ENCODE assay signal across 1 cellular context in the genomic region with DNA sequence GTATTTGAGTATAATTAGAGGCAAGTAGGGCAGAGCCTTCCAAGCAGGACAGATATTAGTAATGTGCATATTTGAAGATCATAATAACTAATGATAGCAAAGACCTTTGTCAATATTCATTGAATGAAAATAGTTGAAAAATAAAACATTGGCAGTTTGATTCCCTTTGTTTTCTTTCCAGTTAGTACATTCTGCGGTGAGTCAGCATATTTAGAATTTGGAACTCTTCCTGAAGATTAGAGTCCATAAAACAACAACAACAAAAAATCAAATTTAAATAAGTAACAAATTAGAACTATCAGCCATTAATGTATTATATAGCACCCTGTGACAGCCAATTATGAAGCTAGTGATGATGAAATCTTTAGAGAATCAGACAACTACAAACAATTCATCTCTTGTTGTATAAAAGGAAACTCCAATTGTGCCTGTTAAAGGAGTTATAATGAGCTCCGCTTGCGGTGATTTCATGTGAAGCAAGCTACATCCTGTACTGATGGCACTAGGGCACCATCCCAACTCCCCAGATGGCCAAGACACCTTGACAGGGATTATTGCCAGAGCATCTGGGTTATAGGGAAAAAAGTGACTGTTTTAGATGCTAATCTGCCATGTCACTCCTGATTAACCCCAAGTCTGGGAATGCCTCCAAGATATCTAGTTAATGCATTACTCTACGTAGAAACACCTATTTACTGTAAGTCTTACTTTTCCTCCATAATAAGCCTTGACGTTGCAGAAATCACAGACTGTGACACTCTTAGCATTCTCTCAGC.
TF ChIP-seq lines count a peak whose summit lies in the region.

No MANE protein-coding gene starts in this region.

TF ChIP-seq in SK-N-SH treated with all-trans-retinoic acid at 6 μM for 48 hours, 23 proteins besides CTCF, POLR2A, EP300 and RAD21 (continued from another document):
- TF ChIP-seq, protein P1, sequence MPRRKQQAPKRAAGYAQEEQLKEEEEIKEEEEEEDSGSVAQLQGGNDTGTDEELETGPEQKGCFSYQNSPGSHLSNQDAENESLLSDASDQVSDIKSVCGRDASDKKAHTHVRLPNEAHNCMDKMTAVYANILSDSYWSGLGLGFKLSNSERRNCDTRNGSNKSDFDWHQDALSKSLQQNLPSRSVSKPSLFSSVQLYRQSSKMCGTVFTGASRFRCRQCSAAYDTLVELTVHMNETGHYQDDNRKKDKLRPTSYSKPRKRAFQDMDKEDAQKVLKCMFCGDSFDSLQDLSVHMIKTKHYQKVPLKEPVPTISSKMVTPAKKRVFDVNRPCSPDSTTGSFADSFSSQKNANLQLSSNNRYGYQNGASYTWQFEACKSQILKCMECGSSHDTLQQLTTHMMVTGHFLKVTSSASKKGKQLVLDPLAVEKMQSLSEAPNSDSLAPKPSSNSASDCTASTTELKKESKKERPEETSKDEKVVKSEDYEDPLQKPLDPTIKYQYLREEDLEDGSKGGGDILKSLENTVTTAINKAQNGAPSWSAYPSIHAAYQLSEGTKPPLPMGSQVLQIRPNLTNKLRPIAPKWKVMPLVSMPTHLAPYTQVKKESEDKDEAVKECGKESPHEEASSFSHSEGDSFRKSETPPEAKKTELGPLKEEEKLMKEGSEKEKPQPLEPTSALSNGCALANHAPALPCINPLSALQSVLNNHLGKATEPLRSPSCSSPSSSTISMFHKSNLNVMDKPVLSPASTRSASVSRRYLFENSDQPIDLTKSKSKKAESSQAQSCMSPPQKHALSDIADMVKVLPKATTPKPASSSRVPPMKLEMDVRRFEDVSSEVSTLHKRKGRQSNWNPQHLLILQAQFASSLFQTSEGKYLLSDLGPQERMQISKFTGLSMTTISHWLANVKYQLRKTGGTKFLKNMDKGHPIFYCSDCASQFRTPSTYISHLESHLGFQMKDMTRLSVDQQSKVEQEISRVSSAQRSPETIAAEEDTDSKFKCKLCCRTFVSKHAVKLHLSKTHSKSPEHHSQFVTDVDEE (CRISPR knock-in tag; IDR thresholded peaks at IDR 0.05) = no peak
